ENCODE assay signal across 9 cellular contexts in the genomic region with DNA sequence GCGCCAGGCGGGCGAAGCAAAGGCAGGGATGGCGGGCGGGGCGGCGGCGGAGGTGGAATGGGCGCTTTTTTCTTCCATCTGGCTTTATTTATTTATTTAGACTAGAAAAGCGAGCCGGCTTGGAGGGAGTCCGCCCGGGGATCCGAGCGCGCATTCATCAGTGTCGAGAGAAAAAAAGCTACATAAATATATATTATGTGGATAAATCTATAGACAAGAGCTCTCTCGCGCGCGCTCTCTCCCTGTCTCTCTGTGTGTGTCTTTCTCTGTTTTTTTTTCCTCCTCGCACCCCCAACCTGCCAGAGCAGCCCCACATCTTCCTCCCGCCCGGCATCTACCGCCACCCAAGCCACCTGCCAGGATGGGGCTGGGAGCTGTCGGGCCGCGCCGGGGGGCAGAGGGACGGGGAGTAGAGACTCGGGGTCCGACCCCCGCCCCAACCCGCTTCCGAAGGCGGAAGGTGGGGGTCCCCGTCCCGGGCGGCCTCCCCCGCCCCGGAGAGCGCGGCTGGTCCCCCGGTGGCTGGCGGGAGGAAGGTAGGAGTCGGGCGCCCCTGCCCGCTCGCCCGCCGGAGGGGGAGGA. TPM values are rescaled to one million over a fixed set of nuclear protein-coding genes. Genes with fewer than 3 reads are reported as not detected.
A peak's percentile ranks its signal among the peaks of the same experiment; 100 is the strongest.
DNase-seq lines count a peak whose midpoint lies in the region; ATAC-seq and TF ChIP-seq lines count a peak whose summit lies in the region.
"Had no signal": no experiment of that assay in that cellular context is flagged by ENCODE, and none has a peak within 500 bp of the region (broad histone marks: within the 10 kb centered on the region; RNA-seq: fewer than 3 reads in every experiment).

No MANE protein-coding gene starts in this region.

- POLR2A ChIA-PET in activated B cell treated with CpG ODN at 0.5 μM for 24 hours (lab: Charles Lee), result no interaction called here

- intact Hi-C loops in activated B cell treated with CpG ODN at 0.5 μM for 24 hours (cut with micrococcal nuclease), result no loop called here

- peaks cover 22% of the 10 kb centered on the region for H3K4me1 Mint-ChIP-seq in activated B cell treated with CpG ODN at 0.5 μM for 24 hours
- peaks cover 9 to 21% of the 10 kb centered on the region in 2 donors for H3K4me1 Mint-ChIP-seq in stimulated activated naive B cell treated with anti-CD40 and anti-IgM and Interleukin-4, amounts not matched to agents 10 μg/mL and 1 μg/mL and 100 μg/mL, for 72 hours

- WGBS in iPS DF 6.9 (ENCODE audit: insufficient coverage, insufficient read length), result no CpG with 5 or more reads among the region's 51 CpGs

- no peaks in the 10 kb centered on the region for H3K4me1 ChIP-seq in iPS DF 6.9 (ENCODE audit: control insufficient read depth, insufficient read depth, low read length)

- peaks cover 66% of the 10 kb centered on the region for H3K27me3 Mint-ChIP-seq in activated B cell treated with CpG ODN at 0.5 μM for 24 hours
- H3K27me3 Mint-ChIP-seq in stimulated activated naive B cell treated with anti-CD40 and anti-IgM and Interleukin-4, amounts not matched to agents 10 μg/mL and 1 μg/mL and 100 μg/mL, for 72 hours, result peaks cover 73 to 78% of the 10 kb centered on the region in 2 donors

- H3K27ac Mint-ChIP-seq in activated B cell treated with CpG ODN at 0.5 μM for 24 hours, result no peak overlapping the region
- no peak overlapping the region for H3K27ac Mint-ChIP-seq in stimulated activated naive B cell treated with anti-CD40 and anti-IgM and Interleukin-4, amounts not matched to agents 10 μg/mL and 1 μg/mL and 100 μg/mL, for 72 hours

- peaks cover 46% of the 10 kb centered on the region for H3K27me3 ChIP-seq in iPS DF 6.9 (ENCODE audit: control insufficient read depth, insufficient read depth, low read length)

- H3K9me3 ChIP-seq in iPS DF 6.9 (ENCODE audit: control insufficient read depth, insufficient read depth, low read length), result no peaks in the 10 kb centered on the region

- peak overlapping the region; percentile 31; the same call in 1 of the 2 replicates for H3K4me3 ChIP-seq in iPS DF 6.9 (ENCODE audit: low read length)

- no peak for TF ChIP-seq CTCF in activated B cell treated with CpG ODN at 0.5 μM for 24 hours (IDR thresholded peaks at IDR 0.05)

- DNase-seq in NCI-H2107 treated with DMSO at 0.1 percent for 48 hours (lab: John Stamatoyannopoulos, UW; ENCODE audit: unreplicated experiment), result peak; percentile 69
- DNase-seq in NCI-H2107 (lab: John Stamatoyannopoulos, UW), result no peak
- DNase-seq in activated B cell treated with CpG ODN at 0.5 μM for 24 hours, result no peak
- no peak for DNase-seq in iPS DF 6.9 (ENCODE audit: low read depth, low spot score)
- DNase-seq in stimulated activated naive B cell treated with anti-CD40 and anti-IgM and Interleukin-4, amounts not matched to agents 10 μg/mL and 1 μg/mL and 100 μg/mL, for 72 hours, result no peak
- no peak for DNase-seq in SIG-M5 treated with dmso at 0.1 percent for 504 hours (lab: John Stamatoyannopoulos, UW; ENCODE audit: unreplicated experiment)
- no peak for DNase-seq in ecto neural progenitor cell (ENCODE audit: low spot score)
- no peak for DNase-seq in hepatic stellate cell (ENCODE audit: low spot score)
- DNase-seq: activated naive CD4-positive, alpha-beta T cell treated with anti-CD3 and anti-CD28 coated beads, Interleukin-2, amount 50 U/mL, for 16 hours had no signal

- no peaks in the 10 kb centered on the region for H3K36me3 Mint-ChIP-seq in activated B cell treated with CpG ODN at 0.5 μM for 24 hours (ENCODE audit: low read depth)
- peaks cover 0 to 1% of the 10 kb centered on the region in 2 donors for H3K36me3 Mint-ChIP-seq in stimulated activated naive B cell treated with anti-CD40 and anti-IgM and Interleukin-4, amounts not matched to agents 10 μg/mL and 1 μg/mL and 100 μg/mL, for 72 hours

- H3K27ac ChIP-seq in iPS DF 6.9 (ENCODE audit: low read length), result no peak overlapping the region

- no peak for ATAC-seq in activated B cell treated with CpG ODN at 0.5 μM for 24 hours (ENCODE audit: low read depth)
- no peak for ATAC-seq in stimulated activated naive B cell treated with anti-CD40 and anti-IgM and Interleukin-4, amounts not matched to agents 10 μg/mL and 1 μg/mL and 100 μg/mL, for 72 hours (replicated peaks)

- H3K36me3 ChIP-seq in iPS DF 6.9 (ENCODE audit: control insufficient read depth, insufficient read depth, low read length), result no peaks in the 10 kb centered on the region

- H3K4me3 Mint-ChIP-seq in activated B cell treated with CpG ODN at 0.5 μM for 24 hours, result peak overlapping the region; percentile 46
- H3K4me3 Mint-ChIP-seq in stimulated activated naive B cell treated with anti-CD40 and anti-IgM and Interleukin-4, amounts not matched to agents 10 μg/mL and 1 μg/mL and 100 μg/mL, for 72 hours, result peak overlapping the region; percentile 58 to 69

- CTCF ChIA-PET in activated B cell treated with CpG ODN at 0.5 μM for 24 hours (lab: Charles Lee), result no interaction called here

- no peaks in the 10 kb centered on the region for H3K9me3 Mint-ChIP-seq in activated B cell treated with CpG ODN at 0.5 μM for 24 hours
- H3K9me3 Mint-ChIP-seq in stimulated activated naive B cell treated with anti-CD40 and anti-IgM and Interleukin-4, amounts not matched to agents 10 μg/mL and 1 μg/mL and 100 μg/mL, for 72 hours, result peaks cover 0 to 2% of the 10 kb centered on the region in 2 donors

RNA-seq across cellular contexts. Expression of a gene that starts 1.0 kb away (rescaled TPM):
- total RNA-seq in activated B cell treated with CpG ODN at 0.5 μM for 24 hours, result not detected in 2 replicates
